In genomic region chr6:101086473-101086872, GRCh38 we compare ENCODE assay signal across 21 cellular contexts.
DNase-seq lines count a peak whose midpoint lies in the region; ATAC-seq and TF ChIP-seq lines count a peak whose summit lies in the region.
"Had no signal": no experiment of that assay in that cellular context is flagged by ENCODE, and none has a peak within 500 bp of the region (broad histone marks: within the 10 kb centered on the region; RNA-seq: fewer than 3 reads in every experiment).

No MANE protein-coding gene starts in this region.

- DNase-seq in EH (ENCODE audit: low read depth) (peak; percentile 4), SK-N-MC (ENCODE audit: low read depth, low spot score) (peak; percentile 47), iPS-NIHi7 (ENCODE audit: extremely low spot score) (peak; percentile 34), right lobe of liver (no peak), middle frontal gyrus (ENCODE audit: extremely low spot score, low spot score) (no peak)
- no peak for DNase-seq in activated CD8-positive, alpha-beta memory T cell treated with anti-CD3 and anti-CD28 coated beads, Interleukin-2, amount 50 U/mL, for 4 hours
- DNase-seq: CD4-positive, alpha-beta T cell; COR-L47; DMS 273 treated with DMSO at 0.1 percent for 48 hours; DND-41; Karpas-422; NCI-H1417 treated with DMSO at 0.1 percent for 48 hours; NCI-H187; NCI-H774; NK-92 treated with Interleukin-12 subunit alpha and Interleukin-12 subunit beta, amount 100 ng/mL, for 24 hours; SJCRH30; T-helper 1 cell had no signal

- H3K27me3 ChIP-seq in right lobe of liver: no peaks in the 10 kb centered on the region
- H3K27me3 ChIP-seq: BLaER1, SJCRH30 had no signal

- intact Hi-C loops in right lobe of liver (cut with DNase I): no loop called here

- H3K36me3 ChIP-seq in HEK293 (ENCODE audit: control insufficient read depth in 2 of 2, insufficient read depth in 1 of 2, low read length in 2 of 2) (no peaks in the 10 kb centered on the region), SK-N-MC (ENCODE audit: insufficient read depth, low read length) (no peaks in the 10 kb centered on the region), right lobe of liver (no peaks in the 10 kb centered on the region)
- H3K36me3 ChIP-seq: BLaER1, SJCRH30 had no signal

- TF ChIP-seq CTCF in HEK293 (tag by site-specific recombination; IDR thresholded peaks at IDR 0.05) (no peak), right lobe of liver (IDR thresholded peaks at IDR 0.05) (no peak)

- H3K9ac ChIP-seq in SK-N-MC (ENCODE audit: insufficient read length): no peak overlapping the region
- H3K9ac ChIP-seq: BLaER1 had no signal

- POLR2A ChIA-PET in HEK293 (lab: Yijun Ruan, JAX): interaction anchor here (0.6 kb wide), 1 partner anchor 224 kb away, joined by 4 read pairs; no protein-coding TSS in a partner anchor

- H3K9me3 ChIP-seq in HEK293 (ENCODE audit: control insufficient read depth, insufficient read depth, low read depth, low read length): no peaks in the 10 kb centered on the region
- H3K9me3 ChIP-seq in SK-N-MC (ENCODE audit: low read depth, low read length): peaks cover 7% of the 10 kb centered on the region; the same call in 1 of the 2 replicates
- no peaks in the 10 kb centered on the region for H3K9me3 ChIP-seq in right lobe of liver

- H3K4me3 ChIP-seq in HEK293 (ENCODE audit: low read depth, low read length) (no peak overlapping the region), SK-N-MC (no peak overlapping the region), right lobe of liver (no peak overlapping the region)
- H3K4me3 ChIP-seq: BLaER1, SJCRH30 had no signal

- ATAC-seq in HG03565 (IDR thresholded peaks at IDR 0.05; ENCODE audit: unreplicated experiment) (no peak), right lobe of liver (no peak)
- ATAC-seq: HCT116 had no signal

- 10% methylated on average over 1 of the region's 1 CpG for WGBS in right lobe of liver (ENCODE audit: insufficient coverage, low coverage, low lambda C conversion rate, missing lambda C conversion rate)

- H3K27ac ChIP-seq in HEK293 (ENCODE audit: extremely low read depth, low read depth, low read length) (no peak overlapping the region), SK-N-MC (no peak overlapping the region), right lobe of liver (no peak overlapping the region)
- H3K27ac ChIP-seq: BLaER1, SJCRH30 had no signal

- H3K4me1 ChIP-seq in HEK293 (ENCODE audit: control insufficient read depth, insufficient read depth, low read length) (peaks cover 23% of the 10 kb centered on the region), right lobe of liver (no peaks in the 10 kb centered on the region)
- H3K4me1 ChIP-seq: BLaER1 had no signal

- TF ChIP-seq POLR2A in right lobe of liver (IDR thresholded peaks at IDR 0.05): no peak

- CTCF ChIA-PET in HEK293 (lab: Yijun Ruan, JAX): no interaction called here

TF ChIP-seq in HEK293, 187 proteins besides CTCF, POLR2A, EP300 and RAD21:
- TF ChIP-seq ZNF639 (tag by site-specific recombination; IDR thresholded peaks at IDR 0.05): no peak
- peak; percentile 96 for TF ChIP-seq OSR2 (tag by site-specific recombination; IDR thresholded peaks at IDR 0.05)

Comparison
In these comparisons a context has a peak if more than half of its experiments do, and no peak if none do; other contexts are left out.
1. DNase-seq: peak in EH (single experiment), SK-N-MC (single experiment) and iPS-NIHi7 (single experiment); none in right lobe of liver (0 of 3), activated CD8-positive, alpha-beta memory T cell treated with anti-CD3 and anti-CD28 coated beads, Interleukin-2, amount 50 U/mL, for 4 hours (single experiment) and middle frontal gyrus (single experiment).